In genomic region chr1:66809736-66810326, GRCh38 we compare ENCODE assay signal across 19 cellular contexts. TPM values are rescaled to one million over a fixed set of nuclear protein-coding genes. Genes with fewer than 3 reads are reported as not detected.
A peak's percentile ranks its signal among the peaks of the same experiment; 100 is the strongest.
DNase-seq lines count a peak whose midpoint lies in the region; ATAC-seq, FAIRE-seq and TF ChIP-seq lines count a peak whose summit lies in the region.
"Had no signal": no experiment of that assay in that cellular context is flagged by ENCODE, and none has a peak within 500 bp of the region (broad histone marks: within the 10 kb centered on the region; RNA-seq: fewer than 3 reads in every experiment).

No MANE protein-coding gene starts in this region.

- H3K79me1 ChIP-seq in trophoblast cell (ENCODE audit: low read length), result no peaks in the 10 kb centered on the region

- no peak for ATAC-seq in HG03280 (IDR thresholded peaks at IDR 0.05; ENCODE audit: unreplicated experiment)
- ATAC-seq: naive thymus-derived CD8-positive, alpha-beta T cell; PC-3 had no signal

- H3K9ac ChIP-seq in endothelial cell of umbilical vein (replicated peaks; ENCODE audit: extremely low read depth, insufficient read depth, low read length), result no peak overlapping the region
- no peak overlapping the region for H3K9ac ChIP-seq in trophoblast cell (ENCODE audit: low read length)

- no CpG with 5 or more reads among the region's 1 CpG for WGBS in trophoblast cell (ENCODE audit: extremely low coverage, insufficient coverage, insufficient read length)

- H3K4ac ChIP-seq in trophoblast cell (ENCODE audit: low read depth, low read length), result no peak overlapping the region

- H2BK5ac ChIP-seq in trophoblast cell (ENCODE audit: low read depth, low read length, poor library complexity), result no peak overlapping the region

- H2AFZ ChIP-seq in endothelial cell of umbilical vein (ENCODE audit: low read depth, low read length) (no peak overlapping the region), trophoblast cell (ENCODE audit: insufficient read depth, low read length, poor library complexity) (no peak overlapping the region)

- no peak overlapping the region for H2AK5ac ChIP-seq in trophoblast cell (ENCODE audit: low read length)

- no peaks in the 10 kb centered on the region for H3K4me1 ChIP-seq in endothelial cell of umbilical vein (ENCODE audit: control insufficient read depth, extremely low read depth, insufficient read depth, low read length)
- no peaks in the 10 kb centered on the region for H3K4me1 ChIP-seq in trophoblast cell (ENCODE audit: control insufficient read depth in 1 of 2, insufficient read depth in 2 of 2, low read length in 2 of 2)
- H3K4me1 ChIP-seq: BE2C, prostate gland had no signal

- H3K79me2 ChIP-seq in endothelial cell of umbilical vein (ENCODE audit: control insufficient read depth, insufficient read depth, low read length) (no peaks in the 10 kb centered on the region), trophoblast cell (ENCODE audit: control insufficient read depth, insufficient read depth, low read length, poor library complexity) (no peaks in the 10 kb centered on the region)

- H3K27ac ChIP-seq in endothelial cell of umbilical vein (ENCODE audit: insufficient read depth, low read depth, low read length) (no peak overlapping the region), trophoblast cell (ENCODE audit: low read depth, low read length) (no peak overlapping the region), WERI-Rb-1 (no peak overlapping the region)
- H3K27ac ChIP-seq: epithelial cell of prostate, prostate gland had no signal

- no peak overlapping the region for H4K91ac ChIP-seq in trophoblast cell (ENCODE audit: low read depth, low read length)

- H3K23ac ChIP-seq in trophoblast cell (ENCODE audit: low read length), result no peak overlapping the region

- intact Hi-C loops in endothelial cell of umbilical vein (cut with micrococcal nuclease), result no loop called here

- H4K12ac ChIP-seq in trophoblast cell (ENCODE audit: low read depth, low read length), result no peak overlapping the region

- H3K14ac ChIP-seq in trophoblast cell (ENCODE audit: low read length), result no peak overlapping the region

- BruUV-seq in endothelial cell of umbilical vein (replicated peaks; lab: Mats Ljungman, UMichigan), result no TSS peak

- TF ChIP-seq POLR2A in endothelial cell of umbilical vein (IDR thresholded peaks at IDR 0.05; ENCODE audit: low read depth, low read length), result no peak

- no peak overlapping the region for H3K4me3 ChIP-seq in endothelial cell of umbilical vein (replicated peaks in 1 of 3; ENCODE audit: insufficient read depth in 1 of 3, low read depth in 1 of 3, low read length in 3 of 3)
- H3K4me3 ChIP-seq in trophoblast cell (ENCODE audit: low read depth, low read length), result no peak overlapping the region
- H3K4me3 ChIP-seq in WERI-Rb-1 (ENCODE audit: low read depth, low read length), result no peak overlapping the region
- H3K4me3 ChIP-seq: prostate gland had no signal

- H3K27me3 ChIP-seq in endothelial cell of umbilical vein (ENCODE audit: control insufficient read depth in 2 of 2, insufficient read depth in 2 of 2, low read length in 2 of 2) (no peaks in the 10 kb centered on the region), trophoblast cell (ENCODE audit: insufficient read depth, low read length) (no peaks in the 10 kb centered on the region), WERI-Rb-1 (ENCODE audit: insufficient read depth, low read depth, severe bottlenecking) (no peaks in the 10 kb centered on the region)
- H3K27me3 ChIP-seq: BE2C had no signal

- no peak overlapping the region for H4K8ac ChIP-seq in trophoblast cell (ENCODE audit: low read depth, low read length)

- dilution Hi-C loops in endothelial cell of umbilical vein (cut with MboI; ENCODE audit: extremely low pct_ligation_motif_present, low sequenced_read_pairs), result no loop called here

- H4K20me1 ChIP-seq in endothelial cell of umbilical vein (replicated peaks; ENCODE audit: control insufficient read depth, extremely low read depth, insufficient read depth, low read length), result no peaks in the 10 kb centered on the region

- CTCF ChIA-PET in endothelial cell of umbilical vein (lab: Charles Lee), result interaction anchor here (0.9 kb wide), 1 partner anchor 45 kb away, joined by 3 read pairs; no protein-coding TSS in a partner anchor

- H3K18ac ChIP-seq in trophoblast cell (ENCODE audit: low read length), result no peak overlapping the region

- POLR2A ChIA-PET in endothelial cell of umbilical vein (lab: Charles Lee), result no interaction called here

- H3K36me3 ChIP-seq in endothelial cell of umbilical vein (ENCODE audit: control insufficient read depth in 2 of 2, extremely low read depth in 1 of 2, insufficient read depth in 2 of 2, low read length in 2 of 2) (no peaks in the 10 kb centered on the region), trophoblast cell (ENCODE audit: control insufficient read depth in 1 of 2, insufficient read depth in 2 of 2, low read length in 2 of 2) (no peaks in the 10 kb centered on the region), WERI-Rb-1 (no peaks in the 10 kb centered on the region)
- H3K36me3 ChIP-seq: BE2C, prostate gland had no signal

- DNase-seq in ELR (ENCODE audit: low read depth) (peak; percentile 19), NCI-H69 (lab: John Stamatoyannopoulos, UW) (peak; percentile 22), endothelial cell of umbilical vein (ENCODE audit: low read depth, low spot score) (peak; percentile 2), myocyte (ENCODE audit: low read depth) (peak; percentile 70), trophoblast cell (no peak), WERI-Rb-1 (no peak), NCI-H748 (lab: John Stamatoyannopoulos, UW; ENCODE audit: unreplicated experiment) (no peak)
- DNase-seq: activated CD4-positive, alpha-beta memory T cell treated with anti-CD3 and anti-CD28 coated beads for 36 hours; BE2C; KG1; naive thymus-derived CD8-positive, alpha-beta T cell; NCI-H1436; NCI-H510A treated with DMSO at 0.1 percent for 48 hours; PC-3 had no signal

- H3K9me1 ChIP-seq in endothelial cell of umbilical vein (replicated peaks; ENCODE audit: control insufficient read depth, extremely low read depth, insufficient read depth, low read length), result no peaks in the 10 kb centered on the region

- no peak for FAIRE-seq in endothelial cell of umbilical vein (lab: Jason Lieb, UNC)

- H3K4me2 ChIP-seq in endothelial cell of umbilical vein (ENCODE audit: insufficient read depth, low read length) (no peak overlapping the region), trophoblast cell (ENCODE audit: low read length) (no peak overlapping the region)

- H3K9me3 ChIP-seq in endothelial cell of umbilical vein (replicated peaks; ENCODE audit: control insufficient read depth, insufficient read depth, low read length), result no peaks in the 10 kb centered on the region
- no peaks in the 10 kb centered on the region for H3K9me3 ChIP-seq in trophoblast cell (ENCODE audit: insufficient read depth, low read depth, low read length)
- H3K9me3 ChIP-seq in WERI-Rb-1 (ENCODE audit: severe bottlenecking), result no peaks in the 10 kb centered on the region
- H3K9me3 ChIP-seq: BE2C, prostate gland had no signal

- H2BK12ac ChIP-seq in trophoblast cell (ENCODE audit: low read length), result no peak overlapping the region

- TF ChIP-seq CTCF in endothelial cell of umbilical vein (IDR thresholded peaks at IDR 0.05; ENCODE audit: extremely low read depth in 1 of 2, insufficient read depth in 1 of 2, low read depth in 1 of 2, low read length in 2 of 2) (no peak), WERI-Rb-1 (IDR thresholded peaks at IDR 0.05; ENCODE audit: low read depth, low read length) (no peak)

- no peak overlapping the region for H2BK120ac ChIP-seq in trophoblast cell (ENCODE audit: insufficient read depth, low read length, poor library complexity)

TF ChIP-seq in endothelial cell of umbilical vein, 7 proteins besides CTCF, POLR2A, EP300 and RAD21:
- TF ChIP-seq MAX (IDR thresholded peaks at IDR 0.05; ENCODE audit: insufficient read depth, insufficient read length) (no peak), JUN (IDR thresholded peaks at IDR 0.05; ENCODE audit: borderline replicate concordance, insufficient read depth, insufficient read length, low read depth) (no peak), GATA2 (IDR thresholded peaks at IDR 0.05; ENCODE audit: insufficient read depth, insufficient read length, low read depth, low read length) (no peak), FOS (IDR thresholded peaks at IDR 0.05; ENCODE audit: borderline replicate concordance, insufficient read depth, low read length) (no peak), EZH2 (IDR thresholded peaks at IDR 0.05; ENCODE audit: borderline replicate concordance, low read depth, low read length, severe bottlenecking) (no peak), MYC (IDR thresholded peaks at IDR 0.05; ENCODE audit: low read depth, low read length) (no peak), POLR2AphosphoS5 (IDR thresholded peaks at IDR 0.05; ENCODE audit: insufficient read depth, low read depth, low read length) (no peak)

RNA-seq across cellular contexts. Expression of gene INSL5, which starts 8.8 kb away (rescaled TPM):
- total RNA-seq in endothelial cell of umbilical vein (not detected in 2 replicates), myocyte (not detected in 2 replicates)
- not detected in 2 replicates for polyA plus RNA-seq in endothelial cell of umbilical vein
- polyA plus RNA-seq in endothelial cell of umbilical vein (2011; cell fraction: cytosol; rRNA removed), result not detected in 2 replicates
- not detected in 2 replicates for polyA plus RNA-seq in endothelial cell of umbilical vein (2011; cell fraction: nucleus; rRNA removed)
- not detected in 2 replicates for polyA plus RNA-seq in endothelial cell of umbilical vein (2012)
- polyA minus RNA-seq in endothelial cell of umbilical vein, result not detected in 2 replicates
- not detected for polyA minus RNA-seq in endothelial cell of umbilical vein (2011; cell fraction: cytosol; rRNA and poly(A)+ RNA removed)
- not detected in 2 replicates for polyA minus RNA-seq in endothelial cell of umbilical vein (2011; cell fraction: nucleus; rRNA and poly(A)+ RNA removed)
- not detected for polyA plus RNA-seq in myocyte (2012)
- polyA plus RNA-seq in trophoblast cell (2013), result not detected in 2 replicates
- total RNA-seq: activated CD4-positive, alpha-beta memory T cell treated with anti-CD3 and anti-CD28 coated beads for 36 hours; lower leg skin; naive thymus-derived CD8-positive, alpha-beta T cell; PC-3; prostate gland had no signal
- polyA plus RNA-seq: adipose tissue; naive thymus-derived CD8-positive, alpha-beta T cell had no signal

RNA-seq across cellular contexts. Expression of gene DYNLT5, which starts 57.6 kb away (rescaled TPM):
- 4.5 and 12.5 TPM in 2 replicates for total RNA-seq in endothelial cell of umbilical vein
- 3.1 and 4.0 TPM in 2 replicates for polyA plus RNA-seq in endothelial cell of umbilical vein
- polyA plus RNA-seq in endothelial cell of umbilical vein (2011; cell fraction: cytosol; rRNA removed), result 2.0 and 3.7 TPM in 2 replicates
- 40.9 and 51.1 TPM in 2 replicates for polyA plus RNA-seq in endothelial cell of umbilical vein (2011; cell fraction: nucleus; rRNA removed)
- polyA plus RNA-seq in endothelial cell of umbilical vein (2012), result 17.7 and 21.2 TPM in 2 replicates
- polyA minus RNA-seq in endothelial cell of umbilical vein, result 4.1 and 8.1 TPM in 2 replicates
- not detected for polyA minus RNA-seq in endothelial cell of umbilical vein (2011; cell fraction: cytosol; rRNA and poly(A)+ RNA removed)
- polyA minus RNA-seq in endothelial cell of umbilical vein (2011; cell fraction: nucleus; rRNA and poly(A)+ RNA removed), result 14.3 and 31.0 TPM in 2 replicates
- total RNA-seq in myocyte, result 0.26 TPM in 1 of 2 replicates, not detected in the other
- not detected for polyA plus RNA-seq in myocyte (2012)
- 0.03 TPM in 2 replicates for polyA plus RNA-seq in trophoblast cell (2013)
- total RNA-seq: activated CD4-positive, alpha-beta memory T cell treated with anti-CD3 and anti-CD28 coated beads for 36 hours; naive thymus-derived CD8-positive, alpha-beta T cell; PC-3 had no signal
- polyA plus RNA-seq: naive thymus-derived CD8-positive, alpha-beta T cell had no signal

Comparison
In these comparisons a context has a peak if more than half of its experiments do, and no peak if none do; other contexts are left out.
1. DNase-seq: peak in ELR (single experiment), NCI-H69 (single experiment), endothelial cell of umbilical vein (single experiment) and myocyte (single experiment); none in trophoblast cell (0 of 2), WERI-Rb-1 (single experiment) and NCI-H748 (single experiment).